In the genomic region with DNA sequence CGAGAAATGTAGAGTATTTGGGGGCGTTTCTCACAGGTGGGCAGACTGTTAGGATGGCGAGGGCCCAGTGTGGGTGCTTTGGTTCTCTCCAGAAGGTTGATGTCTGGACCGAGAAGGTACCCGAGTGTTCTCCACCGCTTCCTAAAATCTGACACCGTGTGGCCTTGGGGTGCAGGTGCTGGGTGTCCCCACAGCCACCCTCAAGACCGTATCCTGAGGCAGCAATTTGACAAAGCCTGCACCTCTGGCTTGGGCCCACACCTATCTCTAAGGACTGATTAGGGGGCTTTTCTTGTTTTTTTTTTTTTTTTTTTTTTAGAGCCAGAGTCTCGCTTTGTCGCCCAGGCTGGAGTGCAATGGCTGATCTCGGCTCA, we compare ENCODE assay signal across 9 cellular contexts. TPM values are rescaled to one million over a fixed set of nuclear protein-coding genes. Genes with fewer than 3 reads are reported as not detected.
DNase-seq lines count a peak whose midpoint lies in the region; ATAC-seq and TF ChIP-seq lines count a peak whose summit lies in the region.
"Had no signal": no experiment of that assay in that cellular context is flagged by ENCODE, and none has a peak within 500 bp of the region (broad histone marks: within the 10 kb centered on the region; RNA-seq: fewer than 3 reads in every experiment).

No MANE protein-coding gene starts in this region.

- in situ Hi-C loops in astrocyte of the spinal cord (cut with HindIII; ENCODE audit: low sequenced_read_pairs), result no loop called here

- H3K9me3 ChIP-seq in left lung (no peaks in the 10 kb centered on the region), subcutaneous abdominal adipose tissue (ENCODE audit: control insufficient read depth in 5 of 5, low read length in 5 of 5) (no peaks in the 10 kb centered on the region)

- peak overlapping the region in 3 of 5 donors; percentile 71 to 76 (median 71) for H3K9ac ChIP-seq in subcutaneous abdominal adipose tissue (ENCODE audit: low read length in 5 of 5)

- no peak for TF ChIP-seq CTCF in astrocyte of the spinal cord (IDR thresholded peaks at IDR 0.05; ENCODE audit: low read depth, low read length)
- no peak for TF ChIP-seq CTCF in left lung (IDR thresholded peaks at IDR 0.05)

- CTCF ChIA-PET in activated CD4-positive, alpha-beta T cell treated with anti-CD3 and anti-CD28 coated beads, Interleukin-2, amount 10 ng/mL, durations not matched to agents 7 days and 5 days (lab: Charles Lee), result no interaction called here

- peaks cover 0 to 23% of the 10 kb centered on the region in 2 donors for H3K36me3 ChIP-seq in left lung
- H3K36me3 ChIP-seq in subcutaneous abdominal adipose tissue (ENCODE audit: control insufficient read depth in 5 of 5, insufficient read depth in 5 of 5, low read length in 5 of 5), result peaks cover 0 to 27% (median 21%) of the 10 kb centered on the region in 5 donors

- no peaks in the 10 kb centered on the region for H3K9me3 Mint-ChIP-seq in activated CD4-positive, alpha-beta T cell treated with anti-CD3 and anti-CD28 coated beads, Interleukin-2, amount 10 ng/mL, durations not matched to agents 7 days and 5 days
- no peaks in the 10 kb centered on the region for H3K9me3 Mint-ChIP-seq in activated CD4-positive, alpha-beta T cell treated with anti-CD3 and anti-CD28 coated beads, Interleukin-2, amount 10 ng/mL, durations not matched to agents 24 days and 14 days

- peak overlapping the region; percentile 25 for H3K4me3 Mint-ChIP-seq in activated CD4-positive, alpha-beta T cell treated with anti-CD3 and anti-CD28 coated beads, Interleukin-2, amount 10 ng/mL, durations not matched to agents 7 days and 5 days
- no peak overlapping the region for H3K4me3 Mint-ChIP-seq in activated CD4-positive, alpha-beta T cell treated with anti-CD3 and anti-CD28 coated beads, Interleukin-2, amount 10 ng/mL, durations not matched to agents 24 days and 14 days

- intact Hi-C loops in activated CD4-positive, alpha-beta T cell treated with anti-CD3 and anti-CD28 coated beads, Interleukin-2, amount 10 ng/mL, durations not matched to agents 24 days and 14 days (cut with micrococcal nuclease), result no loop called here
- intact Hi-C loops in left lung (cut with DNase I), result no loop called here

- no peak overlapping the region for H3K27ac Mint-ChIP-seq in activated CD4-positive, alpha-beta T cell treated with anti-CD3 and anti-CD28 coated beads, Interleukin-2, amount 10 ng/mL, durations not matched to agents 7 days and 5 days
- H3K27ac Mint-ChIP-seq in activated CD4-positive, alpha-beta T cell treated with anti-CD3 and anti-CD28 coated beads, Interleukin-2, amount 10 ng/mL, durations not matched to agents 24 days and 14 days, result no peak overlapping the region

- no peak for DNase-seq in activated CD4-positive, alpha-beta T cell treated with anti-CD3 and anti-CD28 coated beads, Interleukin-2, amount 10 ng/mL, durations not matched to agents 7 days and 5 days
- no peak for DNase-seq in activated CD4-positive, alpha-beta T cell treated with anti-CD3 and anti-CD28 coated beads, Interleukin-2, amount 10 ng/mL, durations not matched to agents 24 days and 14 days
- DNase-seq in astrocyte of the spinal cord (ENCODE audit: low read depth, low spot score) (no peak), left lung (peak in 1 of 2 donors; percentile 22), anterior cingulate cortex (lab: John Stamatoyannopoulos, UW) (no peak), nucleus accumbens (lab: John Stamatoyannopoulos, UW) (no peak), NCI-H69 (lab: John Stamatoyannopoulos, UW) (no peak)

- H3K27me3 ChIP-seq in left lung (peaks cover 0 to 40% of the 10 kb centered on the region in 2 donors), subcutaneous abdominal adipose tissue (ENCODE audit: control insufficient read depth in 5 of 5, insufficient read depth in 4 of 5, low read length in 5 of 5) (no peaks in the 10 kb centered on the region)

- H3K4me3 ChIP-seq in astrocyte of the spinal cord (ENCODE audit: low read depth, low read length) (peak overlapping the region; percentile 65), left lung (peak overlapping the region; percentile 66 to 79), subcutaneous abdominal adipose tissue (ENCODE audit: low read depth in 1 of 5, low read length in 5 of 5) (peak overlapping the region; percentile 57 to 87 (median 76))

- POLR2A ChIA-PET in activated CD4-positive, alpha-beta T cell treated with anti-CD3 and anti-CD28 coated beads, Interleukin-2, amount 10 ng/mL, durations not matched to agents 7 days and 5 days (lab: Charles Lee), result no interaction called here

- H3K27ac ChIP-seq in left lung, result peak overlapping the region in 1 of 2 donors; percentile 64
- no peak overlapping the region for H3K27ac ChIP-seq in subcutaneous abdominal adipose tissue (ENCODE audit: low read depth, low read length)

- no peaks in the 10 kb centered on the region for H3K36me3 Mint-ChIP-seq in activated CD4-positive, alpha-beta T cell treated with anti-CD3 and anti-CD28 coated beads, Interleukin-2, amount 10 ng/mL, durations not matched to agents 7 days and 5 days (ENCODE audit: low read depth)
- peaks cover 2% of the 10 kb centered on the region for H3K36me3 Mint-ChIP-seq in activated CD4-positive, alpha-beta T cell treated with anti-CD3 and anti-CD28 coated beads, Interleukin-2, amount 10 ng/mL, durations not matched to agents 24 days and 14 days (ENCODE audit: low read depth)

- peaks cover 37% of the 10 kb centered on the region for H3K27me3 Mint-ChIP-seq in activated CD4-positive, alpha-beta T cell treated with anti-CD3 and anti-CD28 coated beads, Interleukin-2, amount 10 ng/mL, durations not matched to agents 7 days and 5 days
- H3K27me3 Mint-ChIP-seq in activated CD4-positive, alpha-beta T cell treated with anti-CD3 and anti-CD28 coated beads, Interleukin-2, amount 10 ng/mL, durations not matched to agents 24 days and 14 days, result peaks cover 47% of the 10 kb centered on the region

- H3K4me1 Mint-ChIP-seq in activated CD4-positive, alpha-beta T cell treated with anti-CD3 and anti-CD28 coated beads, Interleukin-2, amount 10 ng/mL, durations not matched to agents 7 days and 5 days, result peaks cover 4% of the 10 kb centered on the region
- peaks cover 3% of the 10 kb centered on the region for H3K4me1 Mint-ChIP-seq in activated CD4-positive, alpha-beta T cell treated with anti-CD3 and anti-CD28 coated beads, Interleukin-2, amount 10 ng/mL, durations not matched to agents 24 days and 14 days

- no peak for ATAC-seq in left lung

- peaks cover 10 to 21% of the 10 kb centered on the region in 2 donors for H3K4me1 ChIP-seq in left lung
- peaks cover 0 to 17% (median 13%) of the 10 kb centered on the region in 5 donors for H3K4me1 ChIP-seq in subcutaneous abdominal adipose tissue (ENCODE audit: control insufficient read depth in 5 of 5, insufficient read depth in 5 of 5, low read length in 5 of 5)

RNA-seq across cellular contexts. Expression of gene PPP1R26, which starts 1.3 kb away (rescaled TPM):
- under 1 TPM; 0.52 to 0.67 TPM for total RNA-seq in activated CD4-positive, alpha-beta T cell treated with anti-CD3 and anti-CD28 coated beads, Interleukin-2, amount 10 ng/mL, durations not matched to agents 7 days and 5 days
- 0.69 and 0.82 TPM in 2 replicates for total RNA-seq in activated CD4-positive, alpha-beta T cell treated with anti-CD3 and anti-CD28 coated beads, Interleukin-2, amount 10 ng/mL, durations not matched to agents 24 days and 14 days
- total RNA-seq in left lung, result 10 to 100 TPM; 18.1 to 20.7 TPM

RNA-seq across cellular contexts. Expression of gene MRPS2, which starts 19.6 kb away (rescaled TPM):
- total RNA-seq in activated CD4-positive, alpha-beta T cell treated with anti-CD3 and anti-CD28 coated beads, Interleukin-2, amount 10 ng/mL, durations not matched to agents 7 days and 5 days, result 10 to 100 TPM; 28.0 to 31.2 TPM
- 66.4 and 69.7 TPM in 2 replicates for total RNA-seq in activated CD4-positive, alpha-beta T cell treated with anti-CD3 and anti-CD28 coated beads, Interleukin-2, amount 10 ng/mL, durations not matched to agents 24 days and 14 days
- total RNA-seq in left lung, result 10 to 100 TPM; 21.9 to 25.8 TPM

RNA-seq across cellular contexts. Expression of gene LCN1, which starts 40.3 kb away (rescaled TPM):
- not detected for total RNA-seq in activated CD4-positive, alpha-beta T cell treated with anti-CD3 and anti-CD28 coated beads, Interleukin-2, amount 10 ng/mL, durations not matched to agents 7 days and 5 days
- not detected in 2 replicates for total RNA-seq in activated CD4-positive, alpha-beta T cell treated with anti-CD3 and anti-CD28 coated beads, Interleukin-2, amount 10 ng/mL, durations not matched to agents 24 days and 14 days
- total RNA-seq in left lung, result not detected
- total RNA-seq: pulmonary artery endothelial cell had no signal

Comparison
In these comparisons a context has a peak if more than half of its experiments do, and no peak if none do; other contexts are left out.
1. RNA of gene PPP1R26, which starts 1.3 kb away (total RNA-seq): 18.1 to 20.7 TPM in left lung; 0.69 to 0.82 TPM in activated CD4-positive, alpha-beta T cell treated with anti-CD3 and anti-CD28 coated beads, Interleukin-2, amount 10 ng/mL, durations not matched to agents 24 days and 14 days and 0.52 to 0.67 TPM in activated CD4-positive, alpha-beta T cell treated with anti-CD3 and anti-CD28 coated beads, Interleukin-2, amount 10 ng/mL, durations not matched to agents 7 days and 5 days; every median in the first group is over 10 times any median in the second.
2. Peak in every context shown above with its lines, with median percentiles within 50 percentile points of each other: H3K4me3 ChIP-seq.